ENCODE assay signal across 2 cellular contexts in the genomic region with DNA sequence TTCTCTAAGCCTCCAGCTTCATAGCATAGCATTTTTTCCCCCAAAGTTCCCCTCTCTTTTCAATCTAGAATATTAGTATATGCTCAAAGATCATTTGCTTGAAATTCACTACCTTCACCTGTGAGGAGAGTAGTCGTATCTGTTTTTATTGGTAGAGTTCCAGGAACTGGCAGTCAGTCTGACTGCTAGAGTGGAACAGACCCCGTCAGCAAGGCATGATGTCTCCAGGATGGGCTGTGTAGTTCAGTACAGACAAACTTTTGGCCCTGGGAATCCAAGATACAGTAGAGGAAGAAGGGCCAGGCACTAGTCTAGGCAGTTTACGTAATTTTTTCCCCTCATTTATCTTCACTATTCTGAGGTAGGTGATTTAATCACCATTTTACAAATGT.
TF ChIP-seq lines count a peak whose summit lies in the region.

No MANE protein-coding gene starts in this region.

TF ChIP-seq in GM12878, 131 proteins besides CTCF, POLR2A, EP300 and RAD21:
- TF ChIP-seq NRF1 (conservative IDR thresholded peaks at IDR 0.05; ENCODE audit: low read depth, low read length) (no peak), RAD51 (IDR thresholded peaks at IDR 0.05) (no peak), FOXK2 (IDR thresholded peaks at IDR 0.05) (no peak), RUNX3 (IDR thresholded peaks at IDR 0.05; ENCODE audit: low read length) (no peak), STAT1 (conservative IDR thresholded peaks at IDR 0.05) (no peak), TBL1XR1 (IDR thresholded peaks at IDR 0.05; ENCODE audit: low read depth, low read length) (no peak), IKZF1 (conservative IDR thresholded peaks at IDR 0.05) (no peak), FOXM1 (IDR thresholded peaks at IDR 0.05; ENCODE audit: low read depth, low read length) (no peak)
- TF ChIP-seq, protein P1, sequence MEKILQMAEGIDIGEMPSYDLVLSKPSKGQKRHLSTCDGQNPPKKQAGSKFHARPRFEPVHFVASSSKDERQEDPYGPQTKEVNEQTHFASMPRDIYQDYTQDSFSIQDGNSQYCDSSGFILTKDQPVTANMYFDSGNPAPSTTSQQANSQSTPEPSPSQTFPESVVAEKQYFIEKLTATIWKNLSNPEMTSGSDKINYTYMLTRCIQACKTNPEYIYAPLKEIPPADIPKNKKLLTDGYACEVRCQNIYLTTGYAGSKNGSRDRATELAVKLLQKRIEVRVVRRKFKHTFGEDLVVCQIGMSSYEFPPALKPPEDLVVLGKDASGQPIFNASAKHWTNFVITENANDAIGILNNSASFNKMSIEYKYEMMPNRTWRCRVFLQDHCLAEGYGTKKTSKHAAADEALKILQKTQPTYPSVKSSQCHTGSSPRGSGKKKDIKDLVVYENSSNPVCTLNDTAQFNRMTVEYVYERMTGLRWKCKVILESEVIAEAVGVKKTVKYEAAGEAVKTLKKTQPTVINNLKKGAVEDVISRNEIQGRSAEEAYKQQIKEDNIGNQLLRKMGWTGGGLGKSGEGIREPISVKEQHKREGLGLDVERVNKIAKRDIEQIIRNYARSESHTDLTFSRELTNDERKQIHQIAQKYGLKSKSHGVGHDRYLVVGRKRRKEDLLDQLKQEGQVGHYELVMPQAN (conservative IDR thresholded peaks at IDR 0.05): no peak
- TF ChIP-seq, protein P2, sequence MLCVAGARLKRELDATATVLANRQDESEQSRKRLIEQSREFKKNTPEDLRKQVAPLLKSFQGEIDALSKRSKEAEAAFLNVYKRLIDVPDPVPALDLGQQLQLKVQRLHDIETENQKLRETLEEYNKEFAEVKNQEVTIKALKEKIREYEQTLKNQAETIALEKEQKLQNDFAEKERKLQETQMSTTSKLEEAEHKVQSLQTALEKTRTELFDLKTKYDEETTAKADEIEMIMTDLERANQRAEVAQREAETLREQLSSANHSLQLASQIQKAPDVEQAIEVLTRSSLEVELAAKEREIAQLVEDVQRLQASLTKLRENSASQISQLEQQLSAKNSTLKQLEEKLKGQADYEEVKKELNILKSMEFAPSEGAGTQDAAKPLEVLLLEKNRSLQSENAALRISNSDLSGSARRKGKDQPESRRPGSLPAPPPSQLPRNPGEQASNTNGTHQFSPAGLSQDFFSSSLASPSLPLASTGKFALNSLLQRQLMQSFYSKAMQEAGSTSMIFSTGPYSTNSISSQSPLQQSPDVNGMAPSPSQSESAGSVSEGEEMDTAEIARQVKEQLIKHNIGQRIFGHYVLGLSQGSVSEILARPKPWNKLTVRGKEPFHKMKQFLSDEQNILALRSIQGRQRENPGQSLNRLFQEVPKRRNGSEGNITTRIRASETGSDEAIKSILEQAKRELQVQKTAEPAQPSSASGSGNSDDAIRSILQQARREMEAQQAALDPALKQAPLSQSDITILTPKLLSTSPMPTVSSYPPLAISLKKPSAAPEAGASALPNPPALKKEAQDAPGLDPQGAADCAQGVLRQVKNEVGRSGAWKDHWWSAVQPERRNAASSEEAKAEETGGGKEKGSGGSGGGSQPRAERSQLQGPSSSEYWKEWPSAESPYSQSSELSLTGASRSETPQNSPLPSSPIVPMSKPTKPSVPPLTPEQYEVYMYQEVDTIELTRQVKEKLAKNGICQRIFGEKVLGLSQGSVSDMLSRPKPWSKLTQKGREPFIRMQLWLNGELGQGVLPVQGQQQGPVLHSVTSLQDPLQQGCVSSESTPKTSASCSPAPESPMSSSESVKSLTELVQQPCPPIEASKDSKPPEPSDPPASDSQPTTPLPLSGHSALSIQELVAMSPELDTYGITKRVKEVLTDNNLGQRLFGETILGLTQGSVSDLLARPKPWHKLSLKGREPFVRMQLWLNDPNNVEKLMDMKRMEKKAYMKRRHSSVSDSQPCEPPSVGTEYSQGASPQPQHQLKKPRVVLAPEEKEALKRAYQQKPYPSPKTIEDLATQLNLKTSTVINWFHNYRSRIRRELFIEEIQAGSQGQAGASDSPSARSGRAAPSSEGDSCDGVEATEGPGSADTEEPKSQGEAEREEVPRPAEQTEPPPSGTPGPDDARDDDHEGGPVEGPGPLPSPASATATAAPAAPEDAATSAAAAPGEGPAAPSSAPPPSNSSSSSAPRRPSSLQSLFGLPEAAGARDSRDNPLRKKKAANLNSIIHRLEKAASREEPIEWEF (IDR thresholded peaks at IDR 0.05; ENCODE audit: insufficient replicate concordance, low read depth, low read length): no peak
- TF ChIP-seq, protein P3, sequence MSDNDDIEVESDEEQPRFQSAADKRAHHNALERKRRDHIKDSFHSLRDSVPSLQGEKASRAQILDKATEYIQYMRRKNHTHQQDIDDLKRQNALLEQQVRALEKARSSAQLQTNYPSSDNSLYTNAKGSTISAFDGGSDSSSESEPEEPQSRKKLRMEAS (IDR thresholded peaks at IDR 0.05; ENCODE audit: low read depth, low read length): no peak

TF ChIP-seq in GM23338, 12 proteins besides CTCF, POLR2A, EP300 and RAD21:
- no peak for TF ChIP-seq STAT1 (IDR thresholded peaks at IDR 0.05; ENCODE audit: unreplicated experiment)
- TF ChIP-seq, protein P4, sequence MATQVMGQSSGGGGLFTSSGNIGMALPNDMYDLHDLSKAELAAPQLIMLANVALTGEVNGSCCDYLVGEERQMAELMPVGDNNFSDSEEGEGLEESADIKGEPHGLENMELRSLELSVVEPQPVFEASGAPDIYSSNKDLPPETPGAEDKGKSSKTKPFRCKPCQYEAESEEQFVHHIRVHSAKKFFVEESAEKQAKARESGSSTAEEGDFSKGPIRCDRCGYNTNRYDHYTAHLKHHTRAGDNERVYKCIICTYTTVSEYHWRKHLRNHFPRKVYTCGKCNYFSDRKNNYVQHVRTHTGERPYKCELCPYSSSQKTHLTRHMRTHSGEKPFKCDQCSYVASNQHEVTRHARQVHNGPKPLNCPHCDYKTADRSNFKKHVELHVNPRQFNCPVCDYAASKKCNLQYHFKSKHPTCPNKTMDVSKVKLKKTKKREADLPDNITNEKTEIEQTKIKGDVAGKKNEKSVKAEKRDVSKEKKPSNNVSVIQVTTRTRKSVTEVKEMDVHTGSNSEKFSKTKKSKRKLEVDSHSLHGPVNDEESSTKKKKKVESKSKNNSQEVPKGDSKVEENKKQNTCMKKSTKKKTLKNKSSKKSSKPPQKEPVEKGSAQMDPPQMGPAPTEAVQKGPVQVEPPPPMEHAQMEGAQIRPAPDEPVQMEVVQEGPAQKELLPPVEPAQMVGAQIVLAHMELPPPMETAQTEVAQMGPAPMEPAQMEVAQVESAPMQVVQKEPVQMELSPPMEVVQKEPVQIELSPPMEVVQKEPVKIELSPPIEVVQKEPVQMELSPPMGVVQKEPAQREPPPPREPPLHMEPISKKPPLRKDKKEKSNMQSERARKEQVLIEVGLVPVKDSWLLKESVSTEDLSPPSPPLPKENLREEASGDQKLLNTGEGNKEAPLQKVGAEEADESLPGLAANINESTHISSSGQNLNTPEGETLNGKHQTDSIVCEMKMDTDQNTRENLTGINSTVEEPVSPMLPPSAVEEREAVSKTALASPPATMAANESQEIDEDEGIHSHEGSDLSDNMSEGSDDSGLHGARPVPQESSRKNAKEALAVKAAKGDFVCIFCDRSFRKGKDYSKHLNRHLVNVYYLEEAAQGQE (IDR thresholded peaks at IDR 0.05; ENCODE audit: unreplicated experiment): no peak
- TF ChIP-seq JUNB (IDR thresholded peaks at IDR 0.05; ENCODE audit: unreplicated experiment): no peak
- no peak for TF ChIP-seq ZNF114 (CRISPR knock-in tag; IDR thresholded peaks at IDR 0.05)
- no peak for TF ChIP-seq EZH2 (IDR thresholded peaks at IDR 0.05; ENCODE audit: low read depth, unreplicated experiment)
- no peak for TF ChIP-seq EZH2phosphoT487 (IDR thresholded peaks at IDR 0.05; ENCODE audit: unreplicated experiment)
- TF ChIP-seq CREB1 (CRISPR knock-in tag; IDR thresholded peaks at IDR 0.05; ENCODE audit: low read depth): no peak
- TF ChIP-seq, protein P5, sequence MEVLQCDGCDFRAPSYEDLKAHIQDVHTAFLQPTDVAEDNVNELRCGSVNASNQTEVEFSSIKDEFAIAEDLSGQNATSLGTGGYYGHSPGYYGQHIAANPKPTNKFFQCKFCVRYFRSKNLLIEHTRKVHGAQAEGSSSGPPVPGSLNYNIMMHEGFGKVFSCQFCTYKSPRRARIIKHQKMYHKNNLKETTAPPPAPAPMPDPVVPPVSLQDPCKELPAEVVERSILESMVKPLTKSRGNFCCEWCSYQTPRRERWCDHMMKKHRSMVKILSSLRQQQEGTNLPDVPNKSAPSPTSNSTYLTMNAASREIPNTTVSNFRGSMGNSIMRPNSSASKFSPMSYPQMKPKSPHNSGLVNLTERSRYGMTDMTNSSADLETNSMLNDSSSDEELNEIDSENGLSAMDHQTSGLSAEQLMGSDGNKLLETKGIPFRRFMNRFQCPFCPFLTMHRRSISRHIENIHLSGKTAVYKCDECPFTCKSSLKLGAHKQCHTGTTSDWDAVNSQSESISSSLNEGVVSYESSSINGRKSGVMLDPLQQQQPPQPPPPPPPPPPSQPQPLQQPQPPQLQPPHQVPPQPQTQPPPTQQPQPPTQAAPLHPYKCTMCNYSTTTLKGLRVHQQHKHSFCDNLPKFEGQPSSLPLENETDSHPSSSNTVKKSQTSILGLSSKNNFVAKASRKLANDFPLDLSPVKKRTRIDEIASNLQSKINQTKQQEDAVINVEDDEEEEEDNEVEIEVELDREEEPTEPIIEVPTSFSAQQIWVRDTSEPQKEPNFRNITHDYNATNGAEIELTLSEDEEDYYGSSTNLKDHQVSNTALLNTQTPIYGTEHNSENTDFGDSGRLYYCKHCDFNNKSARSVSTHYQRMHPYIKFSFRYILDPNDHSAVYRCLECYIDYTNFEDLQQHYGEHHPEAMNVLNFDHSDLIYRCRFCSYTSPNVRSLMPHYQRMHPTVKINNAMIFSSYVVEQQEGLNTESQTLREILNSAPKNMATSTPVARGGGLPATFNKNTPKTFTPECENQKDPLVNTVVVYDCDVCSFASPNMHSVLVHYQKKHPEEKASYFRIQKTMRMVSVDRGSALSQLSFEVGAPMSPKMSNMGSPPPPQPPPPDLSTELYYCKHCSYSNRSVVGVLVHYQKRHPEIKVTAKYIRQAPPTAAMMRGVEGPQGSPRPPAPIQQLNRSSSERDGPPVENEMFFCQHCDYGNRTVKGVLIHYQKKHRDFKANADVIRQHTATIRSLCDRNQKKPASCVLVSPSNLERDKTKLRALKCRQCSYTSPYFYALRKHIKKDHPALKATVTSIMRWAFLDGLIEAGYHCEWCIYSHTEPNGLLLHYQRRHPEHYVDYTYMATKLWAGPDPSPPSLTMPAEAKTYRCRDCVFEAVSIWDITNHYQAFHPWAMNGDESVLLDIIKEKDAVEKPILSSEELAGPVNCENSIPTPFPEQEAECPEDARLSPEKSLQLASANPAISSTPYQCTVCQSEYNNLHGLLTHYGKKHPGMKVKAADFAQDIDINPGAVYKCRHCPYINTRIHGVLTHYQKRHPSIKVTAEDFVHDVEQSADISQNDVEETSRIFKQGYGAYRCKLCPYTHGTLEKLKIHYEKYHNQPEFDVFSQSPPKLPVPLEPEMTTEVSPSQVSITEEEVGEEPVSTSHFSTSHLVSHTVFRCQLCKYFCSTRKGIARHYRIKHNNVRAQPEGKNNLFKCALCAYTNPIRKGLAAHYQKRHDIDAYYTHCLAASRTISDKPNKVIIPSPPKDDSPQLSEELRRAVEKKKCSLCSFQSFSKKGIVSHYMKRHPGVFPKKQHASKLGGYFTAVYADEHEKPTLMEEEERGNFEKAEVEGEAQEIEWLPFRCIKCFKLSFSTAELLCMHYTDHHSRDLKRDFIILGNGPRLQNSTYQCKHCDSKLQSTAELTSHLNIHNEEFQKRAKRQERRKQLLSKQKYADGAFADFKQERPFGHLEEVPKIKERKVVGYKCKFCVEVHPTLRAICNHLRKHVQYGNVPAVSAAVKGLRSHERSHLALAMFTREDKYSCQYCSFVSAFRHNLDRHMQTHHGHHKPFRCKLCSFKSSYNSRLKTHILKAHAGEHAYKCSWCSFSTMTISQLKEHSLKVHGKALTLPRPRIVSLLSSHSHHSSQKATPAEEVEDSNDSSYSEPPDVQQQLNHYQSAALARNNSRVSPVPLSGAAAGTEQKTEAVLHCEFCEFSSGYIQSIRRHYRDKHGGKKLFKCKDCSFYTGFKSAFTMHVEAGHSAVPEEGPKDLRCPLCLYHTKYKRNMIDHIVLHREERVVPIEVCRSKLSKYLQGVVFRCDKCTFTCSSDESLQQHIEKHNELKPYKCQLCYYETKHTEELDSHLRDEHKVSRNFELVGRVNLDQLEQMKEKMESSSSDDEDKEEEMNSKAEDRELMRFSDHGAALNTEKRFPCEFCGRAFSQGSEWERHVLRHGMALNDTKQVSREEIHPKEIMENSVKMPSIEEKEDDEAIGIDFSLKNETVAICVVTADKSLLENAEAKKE (CRISPR knock-in tag; IDR thresholded peaks at IDR 0.05): no peak
TF ChIP-seq in GM23338: peak in this region for 0.
